ENCODE assay signal across 26 cellular contexts in the genomic region with DNA sequence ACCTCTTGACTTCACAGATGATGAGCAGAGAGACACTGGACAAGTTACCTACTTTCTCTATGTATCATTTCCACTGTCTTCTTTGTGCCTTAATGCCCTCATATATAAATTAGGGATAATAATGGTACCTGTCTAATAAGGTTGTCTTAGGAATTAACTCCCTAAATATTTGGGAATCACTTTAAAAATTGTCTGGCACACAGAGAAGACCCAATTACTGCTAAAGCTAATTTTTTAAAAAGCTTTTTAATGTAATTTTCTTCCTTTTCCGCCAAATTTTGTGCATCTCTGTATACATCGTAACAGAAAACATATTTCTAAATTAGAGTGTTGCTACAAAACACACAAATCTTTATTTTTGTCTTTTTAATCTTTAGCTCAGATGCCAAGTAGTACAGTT.
DNase-seq lines count a peak whose midpoint lies in the region; ATAC-seq, FAIRE-seq and TF ChIP-seq lines count a peak whose summit lies in the region.
"Had no signal": no experiment of that assay in that cellular context is flagged by ENCODE, and none has a peak within 500 bp of the region (broad histone marks: within the 10 kb centered on the region; RNA-seq: fewer than 3 reads in every experiment).

No MANE protein-coding gene starts in this region.

- WGBS in SK-N-SH (ENCODE audit: low lambda C conversion rate): 17% methylated on average over 2 of the region's 2 CpGs
- 83% methylated on average over 2 of the region's 2 CpGs; no CpG with 5 or more reads in 1 of the 2 experiments for WGBS in H1 (ENCODE audit: extremely low coverage in 1 of 2, insufficient coverage in 1 of 2, insufficient read length in 1 of 2, insufficient replicate concordance in 2 of 2, low coverage in 1 of 2, low lambda C conversion rate in 2 of 2, missing lambda C conversion rate in 1 of 2), 2 experiments
- WGBS in aorta, 2 donors: 81 to 86% methylated on average over 2 of the region's 2 CpGs
- WGBS in lower leg skin, 2 donors: 58 to 74% methylated on average over 2 of the region's 2 CpGs

- H4K20me1 ChIP-seq in Karpas-422 (ENCODE audit: insufficient read depth, low read depth, low read length): no peaks in the 10 kb centered on the region
- no peaks in the 10 kb centered on the region for H4K20me1 ChIP-seq in SK-N-SH (ENCODE audit: insufficient read depth)
- no peaks in the 10 kb centered on the region for H4K20me1 ChIP-seq in SU-DHL-6 (ENCODE audit: low read depth, low read length)
- H4K20me1 ChIP-seq in H1 (replicated peaks in 1 of 2; ENCODE audit: control insufficient read depth in 1 of 2, insufficient read depth in 2 of 2, low read length in 2 of 2): no peaks in the 10 kb centered on the region
- H4K20me1 ChIP-seq: BLaER1 had no signal

- H4K91ac ChIP-seq in H1 (replicated peaks; ENCODE audit: insufficient read length, low read length): no peak overlapping the region

- H3K27me3 ChIP-seq in Karpas-422 (ENCODE audit: low read length) (no peaks in the 10 kb centered on the region), SK-N-SH (ENCODE audit: insufficient read depth) (no peaks in the 10 kb centered on the region), SU-DHL-6 (ENCODE audit: low read length) (no peaks in the 10 kb centered on the region), H1 (replicated peaks in 1 of 4; ENCODE audit: control insufficient read depth in 3 of 4, extremely low read depth in 1 of 4, insufficient read depth in 3 of 4, low read length in 3 of 4) (no peaks in the 10 kb centered on the region), aorta (ENCODE audit: control insufficient read depth in 1 of 2, insufficient read depth in 2 of 2, low read length in 1 of 2) (no peaks in the 10 kb centered on the region)
- H3K27me3 ChIP-seq: BE2C, BLaER1 had no signal

- TF ChIP-seq RAD21 in SK-N-SH (IDR thresholded peaks at IDR 0.05; ENCODE audit: low read length): peak; percentile 11; the same call in 1 of the 2 replicates
- no peak for TF ChIP-seq RAD21 in H1 (IDR thresholded peaks at IDR 0.05 in 1 of 2, conservative IDR thresholded peaks at IDR 0.05 in 1 of 2; ENCODE audit: low read depth in 2 of 2, low read length in 2 of 2)

- H2BK12ac ChIP-seq in H1 (ENCODE audit: low read depth, low read length): no peak overlapping the region

- H3K4ac ChIP-seq in H1 (replicated peaks; ENCODE audit: insufficient read length, low read depth, low read length): no peak overlapping the region

- intact Hi-C loops in aorta (cut with DNase I) (no loop called here), lower leg skin (cut with DNase I; ENCODE audit: low total_unique reads) (no loop called here)

- TF ChIP-seq POLR2A in H1 (IDR thresholded peaks at IDR 0.05; ENCODE audit: control extremely low read depth in 1 of 2, low read depth in 2 of 2, low read length in 2 of 2) (no peak), lower leg skin (IDR thresholded peaks at IDR 0.05) (no peak)

- POLR2A ChIA-PET in SK-N-SH (lab: Yijun Ruan, JAX) (no interaction called here), H1 (lab: Charles Lee; ENCODE audit: partially characterized antibody) (no interaction called here)

- H2BK15ac ChIP-seq in H1 (ENCODE audit: low read length): no peak overlapping the region

- no peak overlapping the region for H3K14ac ChIP-seq in H1 (ENCODE audit: insufficient read length)

- CTCF ChIA-PET in SK-N-SH (lab: Yijun Ruan, JAX): no interaction called here
- CTCF ChIA-PET in H1 (lab: Charles Lee; ENCODE audit: partially characterized antibody): no interaction called here

- H3K9me3 ChIP-seq in Karpas-422 (ENCODE audit: low read length) (peaks cover 10% of the 10 kb centered on the region), SK-N-SH (peaks cover 6% of the 10 kb centered on the region; the same call in 1 of the 2 replicates), SU-DHL-6 (ENCODE audit: insufficient read depth, low read length) (peaks cover 8% of the 10 kb centered on the region; the same call in 1 of the 2 replicates), H1 (ENCODE audit: insufficient read depth in 2 of 2, low read depth in 1 of 2, low read length in 1 of 2) (peaks cover 5% of the 10 kb centered on the region in 2 experiments; a peak in 1 of 4 replicates), aorta (ENCODE audit: control insufficient read depth, low read length) (peaks cover 3% of the 10 kb centered on the region)
- H3K9me3 ChIP-seq: BE2C had no signal

- no peak overlapping the region for H3K4me2 ChIP-seq in Karpas-422 (ENCODE audit: low read depth, low read length, poor library complexity, severe bottlenecking)
- H3K4me2 ChIP-seq in SK-N-SH: no peak overlapping the region
- no peak overlapping the region for H3K4me2 ChIP-seq in SU-DHL-6 (ENCODE audit: low read depth, low read length, poor library complexity, severe bottlenecking)
- no peak overlapping the region for H3K4me2 ChIP-seq in H1 (ENCODE audit: insufficient read depth in 1 of 2, low read depth in 2 of 2, low read length in 2 of 2)
- H3K4me2 ChIP-seq: BLaER1 had no signal

- H2BK20ac ChIP-seq in H1 (ENCODE audit: low read length): no peak overlapping the region

- H3F3A ChIP-seq in SK-N-SH (replicated peaks; ENCODE audit: insufficient read depth) (no peaks in the 10 kb centered on the region), SU-DHL-6 (ENCODE audit: insufficient read depth) (no peaks in the 10 kb centered on the region)

- no peaks in the 10 kb centered on the region for H3K4me1 ChIP-seq in Karpas-422 (ENCODE audit: low read length)
- H3K4me1 ChIP-seq in SK-N-SH (ENCODE audit: control insufficient read depth in 1 of 2, insufficient read depth in 2 of 2, low read depth in 1 of 2, low read length in 1 of 2): no peaks in the 10 kb centered on the region; a peak in 1 of 4 replicates
- no peaks in the 10 kb centered on the region for H3K4me1 ChIP-seq in H1 (replicated peaks in 1 of 4; ENCODE audit: control insufficient read depth in 3 of 4, insufficient read depth in 4 of 4, low read length in 3 of 4)
- H3K4me1 ChIP-seq in aorta (ENCODE audit: control insufficient read depth in 1 of 2, insufficient read depth in 2 of 2, low read length in 2 of 2): no peaks in the 10 kb centered on the region
- H3K4me1 ChIP-seq: BLaER1 had no signal

- H2BK120ac ChIP-seq in H1 (replicated peaks; ENCODE audit: low read depth, low read length): no peak overlapping the region

- H3K9ac ChIP-seq in Karpas-422 (ENCODE audit: low read length) (no peak overlapping the region), SK-N-SH (no peak overlapping the region), SU-DHL-6 (ENCODE audit: low read length) (no peak overlapping the region), H1 (replicated peaks in 1 of 4; ENCODE audit: extremely low read depth in 1 of 4, low read depth in 3 of 4, low read length in 3 of 4) (no peak overlapping the region)
- H3K9ac ChIP-seq: BLaER1 had no signal

- no peaks in the 10 kb centered on the region for H3K79me1 ChIP-seq in H1 (ENCODE audit: low read depth, low read length)

- DNase-seq in Karpas-422: no peak
- DNase-seq in SK-N-SH: no peak
- no peak for DNase-seq in H1 (ENCODE audit: low read depth in 1 of 2, low spot score in 2 of 2)
- DNase-seq in aorta: no peak
- DNase-seq in NCI-H2081 (lab: John Stamatoyannopoulos, UW): no peak
- DNase-seq in lower leg skin (ENCODE audit: low spot score in 2 of 2): no peak
- DNase-seq: 8988T; ACHN; BE2C; C1 segment of cervical spinal cord; CD4-positive, alpha-beta memory T cell; CD4-positive, CD25-positive, alpha-beta regulatory T cell; CD8-positive, alpha-beta memory T cell; COR-L47; DMS 273 treated with DMSO at 0.1 percent for 48 hours; DMS153; DMS79; DND-41; EL; GDM1 had no signal

- TF ChIP-seq EP300 in SK-N-SH (IDR thresholded peaks at IDR 0.05; ENCODE audit: borderline replicate concordance in 1 of 2, low read depth in 1 of 2, low read length in 1 of 2): peak in 1 of 2 experiments; percentile 70; a peak in 1 of 4 replicates
- TF ChIP-seq EP300 in H1 (IDR thresholded peaks at IDR 0.05; ENCODE audit: borderline replicate concordance in 1 of 2, low read depth in 2 of 2, low read length in 2 of 2): no peak

- TF ChIP-seq CTCF in SK-N-SH (IDR thresholded peaks at IDR 0.05) (no peak), SU-DHL-6 (IDR thresholded peaks at IDR 0.05; ENCODE audit: insufficient read depth, low read length, poor library complexity, severe bottlenecking) (no peak), H1 (IDR thresholded peaks at IDR 0.05; ENCODE audit: control extremely low read depth in 1 of 3, insufficient read depth in 1 of 3, low read depth in 1 of 3, low read length in 3 of 3) (no peak), lower leg skin (IDR thresholded peaks at IDR 0.05) (no peak)

- H3K9me2 ChIP-seq in Karpas-422 (replicated peaks; ENCODE audit: insufficient read depth, low read length) (no peaks in the 10 kb centered on the region), SK-N-SH (no peaks in the 10 kb centered on the region), SU-DHL-6 (replicated peaks; ENCODE audit: insufficient read depth, low read length) (no peaks in the 10 kb centered on the region)

- no peak for ATAC-seq in aorta (ENCODE audit: low FRiP score)
- ATAC-seq in GM21786 (IDR thresholded peaks at IDR 0.05; ENCODE audit: unreplicated experiment): no peak
- ATAC-seq: GM12878 had no signal

- H3K18ac ChIP-seq in H1 (ENCODE audit: extremely low read depth, low read length): no peak overlapping the region

- H2BK5ac ChIP-seq in H1 (ENCODE audit: low read depth, low read length): no peak overlapping the region

- no peaks in the 10 kb centered on the region for H3K79me2 ChIP-seq in Karpas-422 (ENCODE audit: low read length)
- no peaks in the 10 kb centered on the region for H3K79me2 ChIP-seq in SK-N-SH (ENCODE audit: insufficient read depth)
- H3K79me2 ChIP-seq in SU-DHL-6 (ENCODE audit: insufficient read depth, low read length): no peaks in the 10 kb centered on the region
- no peaks in the 10 kb centered on the region for H3K79me2 ChIP-seq in H1 (ENCODE audit: control insufficient read depth in 1 of 2, insufficient read depth in 2 of 2, low read length in 2 of 2)

- H2AK5ac ChIP-seq in H1 (ENCODE audit: low read depth, low read length): no peak overlapping the region

- H4K8ac ChIP-seq in H1 (ENCODE audit: extremely low read depth, insufficient read depth, low read length): no peak overlapping the region

- FAIRE-seq in H1 (lab: Jason Lieb, UNC): no peak
- FAIRE-seq: GM12878, GM12892, GM18507 had no signal

- H2AFZ ChIP-seq in Karpas-422 (ENCODE audit: low read length): peak overlapping the region; percentile 74; the same call in 1 of the 2 replicates
- no peak overlapping the region for H2AFZ ChIP-seq in SK-N-SH (ENCODE audit: low read depth)
- H2AFZ ChIP-seq in SU-DHL-6 (ENCODE audit: low read depth, low read length, severe bottlenecking): peak overlapping the region; percentile 37
- H2AFZ ChIP-seq in H1 (ENCODE audit: low read length): 0 out of 2 replicates have a peak overlapping the region, but pooled peaks have one; percentile 54

- no peaks in the 10 kb centered on the region for H3K23me2 ChIP-seq in H1 (ENCODE audit: low read depth, low read length)

- H3K36me3 ChIP-seq in Karpas-422 (ENCODE audit: insufficient read depth, low read length): no peaks in the 10 kb centered on the region
- H3K36me3 ChIP-seq in SK-N-SH (replicated peaks in 1 of 2; ENCODE audit: control insufficient read depth in 1 of 2, insufficient read depth in 2 of 2, low read length in 1 of 2): no peaks in the 10 kb centered on the region
- no peaks in the 10 kb centered on the region for H3K36me3 ChIP-seq in SU-DHL-6 (ENCODE audit: low read length)
- no peaks in the 10 kb centered on the region; a peak in 2 of 8 replicates for H3K36me3 ChIP-seq in H1 (ENCODE audit: control insufficient read depth in 2 of 4, insufficient read depth in 4 of 4, low read length in 3 of 4)
- no peaks in the 10 kb centered on the region for H3K36me3 ChIP-seq in aorta (ENCODE audit: control insufficient read depth in 1 of 2, insufficient read depth in 2 of 2, low read length in 1 of 2)
- H3K36me3 ChIP-seq: BE2C, BLaER1 had no signal

- no peak overlapping the region for H3K27ac ChIP-seq in Karpas-422 (ENCODE audit: low read length)
- H3K27ac ChIP-seq in SK-N-SH (ENCODE audit: low read depth in 2 of 2, low read length in 1 of 2): peak overlapping the region in 1 of 2 experiments; percentile 93; a peak in 2 of 4 replicates
- no peak overlapping the region for H3K27ac ChIP-seq in SU-DHL-6 (ENCODE audit: low read depth, low read length)
- no peak overlapping the region for H3K27ac ChIP-seq in H1 (ENCODE audit: low read depth, low read length)
- no peak overlapping the region for H3K27ac ChIP-seq in aorta (ENCODE audit: low read depth in 1 of 2, low read length in 2 of 2)
- H3K27ac ChIP-seq: BLaER1 had no signal

- H4K5ac ChIP-seq in H1 (ENCODE audit: insufficient read length, low read depth, low read length): no peak overlapping the region

- H3K56ac ChIP-seq in H1 (replicated peaks; ENCODE audit: insufficient read length, low read depth, low read length): no peak overlapping the region

- H3K4me3 ChIP-seq in Karpas-422 (ENCODE audit: low read length) (no peak overlapping the region), SK-N-SH (ENCODE audit: low read depth in 2 of 2, low read length in 1 of 2) (no peak overlapping the region), SU-DHL-6 (ENCODE audit: insufficient read depth, low read length, poor library complexity, severe bottlenecking) (no peak overlapping the region), H1 (ENCODE audit: extremely low read depth in 1 of 4, insufficient read depth in 2 of 4, low read depth in 3 of 4, low read length in 4 of 4) (no peak overlapping the region), aorta (ENCODE audit: low read length in 2 of 2) (no peak overlapping the region), lower leg skin (ENCODE audit: low read depth, poor library complexity, severe bottlenecking) (no peak overlapping the region)
- H3K4me3 ChIP-seq: BLaER1, GM12878 had no signal

- H3K23ac ChIP-seq in H1 (ENCODE audit: insufficient read length): no peak overlapping the region
